ENCODE assay signal across 19 cellular contexts in the genomic region with DNA sequence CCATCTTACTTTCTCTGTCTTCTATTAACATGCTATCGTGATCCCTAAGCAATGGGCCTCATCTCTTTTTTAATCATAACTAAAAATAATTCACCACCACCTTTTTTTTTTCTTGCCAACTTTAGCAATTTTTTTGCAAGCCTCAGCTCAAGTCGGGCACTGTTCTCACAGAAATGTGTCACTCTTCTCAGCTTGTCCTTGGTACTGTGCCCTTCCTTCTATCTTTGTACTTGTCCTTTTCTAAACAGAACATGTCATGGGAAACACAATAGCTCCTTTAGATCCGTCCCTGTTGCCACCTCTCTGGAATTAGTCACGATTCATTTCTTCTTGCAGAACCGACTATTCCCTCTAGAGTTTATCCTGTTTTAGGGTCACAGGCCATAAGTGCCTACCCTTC.
"Had no signal": no experiment of that assay in that cellular context is flagged by ENCODE, and none has a peak within 500 bp of the region (broad histone marks: within the 10 kb centered on the region; RNA-seq: fewer than 3 reads in every experiment).

No MANE protein-coding gene starts in this region.

- ATAC-seq: activated CD8-positive, alpha-beta T cell treated with anti-CD3 and anti-CD28 coated beads for 36 hours; activated naive CD8-positive, alpha-beta T cell treated with anti-CD3 and anti-CD28 coated beads, Interleukin-2, amount 50 U/mL, for 24 hours; esophagus mucosa; WTC11 had no signal

- H3K27ac ChIP-seq: uterus had no signal

- H3K9me3 ChIP-seq: right lobe of liver, uterus had no signal

- H3K4me1 ChIP-seq: uterus had no signal

- H3K36me3 ChIP-seq: right lobe of liver, uterus had no signal

- DNase-seq: activated CD4-positive, alpha-beta T cell treated with anti-CD3 and anti-CD28 coated beads for 1 hour; activated CD4-positive, alpha-beta T cell treated with anti-CD3 and anti-CD28 coated beads, Interleukin-2, amount 50 U/mL, for 1 hour; activated CD8-positive, alpha-beta T cell treated with anti-CD3 and anti-CD28 coated beads for 36 hours; activated naive CD8-positive, alpha-beta T cell treated with anti-CD3 and anti-CD28 coated beads, Interleukin-2, amount 50 U/mL, for 24 hours; activated T-cell treated with anti-CD3 and anti-CD28 coated beads, Interleukin-2, amount 50 U/mL, for 48 hours; amygdala; cerebellar nuclear complex; cortex of kidney; foreskin fibroblast; mammary epithelial cell; naive B cell; nucleus accumbens; right lobe of liver; stimulated activated CD4-positive, alpha-beta T cell treated with anti-CD3 and anti-CD28 coated beads, Interleukin-2, amount 100 ng/mL, for 48 hours; stimulated activated naive CD4-positive, alpha-beta T cell treated with Interleukin-2 at 50 U/mL for 16 hours; T-helper 2 cell; uterus had no signal

- H3K27me3 ChIP-seq: right lobe of liver, uterus had no signal

- H3K4me3 ChIP-seq: right lobe of liver, uterus had no signal
